Comparison of ENCODE assay signal across 15 cellular contexts in the genomic region with DNA sequence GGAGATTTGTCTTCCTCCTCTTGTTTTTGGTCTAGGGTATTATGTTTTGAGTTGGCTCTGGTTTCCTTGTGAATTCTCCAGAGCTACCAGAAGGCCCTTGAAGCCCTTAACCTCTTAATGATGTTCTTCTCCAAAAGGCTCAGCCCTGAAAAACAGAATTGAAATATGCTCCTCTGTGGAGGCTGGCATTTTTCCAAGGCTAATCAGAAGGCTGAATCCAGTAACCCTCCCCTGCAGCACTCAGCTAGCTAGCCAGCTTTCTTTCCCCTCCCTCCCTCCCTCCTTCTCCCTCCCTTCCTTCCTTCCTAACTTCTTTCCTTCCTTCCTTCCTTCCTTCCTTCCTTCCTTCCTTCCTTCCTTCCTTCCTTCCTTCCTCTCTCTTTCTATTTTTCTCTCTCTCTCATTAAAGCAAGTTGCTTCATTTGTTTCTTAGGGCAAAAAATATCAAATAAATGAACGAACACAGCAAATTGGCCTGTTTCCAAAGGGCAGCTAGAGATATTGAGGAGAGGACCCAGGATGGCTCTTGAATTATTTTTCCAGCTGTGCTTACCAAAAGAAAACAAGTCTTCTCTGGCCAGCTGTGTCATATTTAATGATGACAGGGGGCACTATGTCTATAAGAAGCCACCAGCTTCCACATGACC. TPM values are rescaled to one million over a fixed set of nuclear protein-coding genes. Genes with fewer than 3 reads are reported as not detected.
DNase-seq lines count a peak whose midpoint lies in the region; ATAC-seq and TF ChIP-seq lines count a peak whose summit lies in the region.
"Had no signal": no experiment of that assay in that cellular context is flagged by ENCODE, and none has a peak within 500 bp of the region (broad histone marks: within the 10 kb centered on the region; RNA-seq: fewer than 3 reads in every experiment).

No MANE protein-coding gene starts in this region.

- TF ChIP-seq CTCF in astrocyte of the cerebellum (IDR thresholded peaks at IDR 0.05; ENCODE audit: low read depth, low read length, missing control alignments) (no peak), upper lobe of right lung (IDR thresholded peaks at IDR 0.05) (no peak)

- H3K27me3 ChIP-seq in right cardiac atrium (ENCODE audit: control insufficient read depth, insufficient read depth) (no peaks in the 10 kb centered on the region), upper lobe of right lung (no peaks in the 10 kb centered on the region)

- H3K27ac ChIP-seq in right cardiac atrium (ENCODE audit: low read length) (no peak overlapping the region), substantia nigra (ENCODE audit: low read depth, low read length, poor library complexity, severe bottlenecking) (peak overlapping the region; percentile 26), upper lobe of right lung (no peak overlapping the region)
- H3K27ac ChIP-seq: SJSA1 had no signal

- H3K9me3 ChIP-seq in right cardiac atrium (ENCODE audit: control insufficient read depth, low read length) = no peaks in the 10 kb centered on the region
- H3K9me3 ChIP-seq in upper lobe of right lung = no peaks in the 10 kb centered on the region
- H3K9me3 ChIP-seq: SJSA1 had no signal

- H3K36me3 ChIP-seq in upper lobe of right lung = no peaks in the 10 kb centered on the region
- H3K36me3 ChIP-seq: SJSA1 had no signal

- ATAC-seq in Right ventricle myocardium inferior (peak; percentile 26), right cardiac atrium (no peak), upper lobe of right lung (no peak)
- ATAC-seq: WTC11 had no signal

- no peaks in the 10 kb centered on the region for H3K4me1 ChIP-seq in right cardiac atrium (ENCODE audit: control insufficient read depth, insufficient read depth, low read length)
- H3K4me1 ChIP-seq in upper lobe of right lung = no peaks in the 10 kb centered on the region
- H3K4me1 ChIP-seq: SJSA1 had no signal

- DNase-seq in Right ventricle myocardium inferior (ENCODE audit: missing footprints) (no peak), right cardiac atrium (no peak), NCI-H2196 treated with DMSO at 0.1 percent for 48 hours (lab: John Stamatoyannopoulos, UW; ENCODE audit: unreplicated experiment) (peak; percentile 67), astrocyte of the cerebellum (ENCODE audit: low read depth) (peak; percentile 24), substantia nigra (lab: John Stamatoyannopoulos, UW) (peak in 3 of 49 donors; percentile 15 to 68 (median 32)), GM19240 (ENCODE audit: insufficient read length, low spot score) (no peak), upper lobe of right lung (no peak), NOMO-1 (lab: John Stamatoyannopoulos, UW; ENCODE audit: unreplicated experiment in 2 of 2) (no peak)
- DNase-seq: DND-41; H9; immature natural killer cell; NCI-H226; stimulated activated CD4-positive, alpha-beta T cell treated with anti-CD3 and anti-CD28 coated beads, Interleukin-2, amount 100 ng/mL, for 24 hours had no signal

- H3K4me3 ChIP-seq in right cardiac atrium (ENCODE audit: low read length) (no peak overlapping the region), astrocyte of the cerebellum (ENCODE audit: low read depth, low read length) (no peak overlapping the region), upper lobe of right lung (no peak overlapping the region)
- H3K4me3 ChIP-seq: SJSA1 had no signal

- in situ Hi-C loops in astrocyte of the cerebellum (cut with HindIII; ENCODE audit: low sequenced_read_pairs) = no loop called here

- intact Hi-C loops in Right ventricle myocardium inferior (cut with DNase I) (no loop called here), right cardiac atrium (cut with DNase I) (no loop called here), upper lobe of right lung (cut with DNase I) (no loop called here)

- 27% methylated on average over 1 of the region's 1 CpG for whole genome bisulfite sequencing in right cardiac atrium

RNA-seq across cellular contexts. Expression of a gene that starts 38.7 kb away (rescaled TPM):
- total RNA-seq in Right ventricle myocardium inferior = 0.16 TPM
- total RNA-seq in right cardiac atrium = 1 to 10 TPM in 2 of 4 donors, under 1 TPM in 2; 0.66 to 1.3 (median 1.1) TPM
- 0.32 TPM for polyA plus RNA-seq in right cardiac atrium
- total RNA-seq in upper lobe of right lung = 7.5 TPM

Comparison
In these comparisons a context has a peak if more than half of its experiments do, and no peak if none do; other contexts are left out.
1. DNase-seq: peak in NCI-H2196 treated with DMSO at 0.1 percent for 48 hours (single experiment) and astrocyte of the cerebellum (single experiment); none in Right ventricle myocardium inferior (single experiment), right cardiac atrium (0 of 3), GM19240 (single experiment), upper lobe of right lung (single experiment) and NOMO-1 (0 of 2).